2 cellular contexts compared by ENCODE assay signal in the genomic region with DNA sequence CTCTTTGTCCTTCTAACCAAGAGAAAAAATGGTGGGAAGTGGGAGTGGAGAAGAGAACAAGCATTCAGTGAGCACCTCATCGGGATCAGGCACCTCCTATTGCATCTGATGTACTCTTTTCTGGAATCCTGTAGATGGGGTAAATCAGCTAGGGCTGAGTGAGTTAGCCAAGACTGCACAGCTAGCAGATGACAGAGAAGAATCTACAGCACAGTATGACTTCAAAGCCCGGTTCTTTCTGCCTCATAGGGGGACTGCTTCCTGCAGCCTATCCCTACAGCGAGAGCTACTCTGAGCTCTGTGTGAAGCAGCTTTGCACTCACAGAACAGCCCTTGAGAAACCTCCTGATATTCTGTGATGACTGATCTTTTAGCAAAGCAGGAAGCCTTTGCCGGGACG.
TF ChIP-seq lines count a peak whose summit lies in the region.

No MANE protein-coding gene starts in this region.

TF ChIP-seq in H1, 55 proteins besides CTCF, POLR2A, EP300 and RAD21:
- TF ChIP-seq GTF2F1 (IDR thresholded peaks at IDR 0.05; ENCODE audit: borderline replicate concordance, low read depth, low read length) = no peak
- no peak for TF ChIP-seq FOSL1 (IDR thresholded peaks at IDR 0.05; ENCODE audit: insufficient read depth, low read depth, low read length)
- no peak for TF ChIP-seq CREB1 (IDR thresholded peaks at IDR 0.05)
- no peak for TF ChIP-seq KDM5A (IDR thresholded peaks at IDR 0.05; ENCODE audit: low read length)
- no peak for TF ChIP-seq YY1 (IDR thresholded peaks at IDR 0.05; ENCODE audit: low read depth, low read length)
- no peak for TF ChIP-seq SIRT6 (IDR thresholded peaks at IDR 0.05; ENCODE audit: low read length)
- TF ChIP-seq CEBPB (IDR thresholded peaks at IDR 0.05; ENCODE audit: low read depth, low read length) = no peak
- TF ChIP-seq RNF2 (IDR thresholded peaks at IDR 0.05; ENCODE audit: borderline replicate concordance, low read depth, low read length, missing control alignments, poor library complexity, severe bottlenecking) = no peak
- TF ChIP-seq POU5F1 (IDR thresholded peaks at IDR 0.05; ENCODE audit: low read depth, low read length) = no peak
- no peak for TF ChIP-seq EGR1 (IDR thresholded peaks at IDR 0.05; ENCODE audit: borderline replicate concordance, low read depth, low read length)
- no peak for TF ChIP-seq SP2 (IDR thresholded peaks at IDR 0.05; ENCODE audit: low read length)
- TF ChIP-seq CHD1 (IDR thresholded peaks at IDR 0.05; ENCODE audit: low read depth, low read length) = no peak
- TF ChIP-seq SUZ12 (IDR thresholded peaks at IDR 0.05; ENCODE audit: low read length) = no peak
- TF ChIP-seq HDAC2 (IDR thresholded peaks at IDR 0.05; ENCODE audit: borderline replicate concordance in 1 of 2, low read depth in 2 of 2, low read length in 2 of 2) = no peak
- TF ChIP-seq CHD2 (IDR thresholded peaks at IDR 0.05; ENCODE audit: low read length) = no peak
- TF ChIP-seq CBX5 (IDR thresholded peaks at IDR 0.05; ENCODE audit: low read depth, low read length) = no peak
- no peak for TF ChIP-seq KDM1A (IDR thresholded peaks at IDR 0.05; ENCODE audit: borderline replicate concordance, low read length)
- TF ChIP-seq GABPA (IDR thresholded peaks at IDR 0.05; ENCODE audit: borderline replicate concordance, insufficient read depth, low read length) = no peak

TF ChIP-seq in neural cell, 6 proteins besides CTCF, POLR2A, EP300 and RAD21:
- TF ChIP-seq MXI1 (conservative IDR thresholded peaks at IDR 0.05; ENCODE audit: poor library complexity, severe bottlenecking) (no peak), SMC3 (conservative IDR thresholded peaks at IDR 0.05; ENCODE audit: poor library complexity) (peak; percentile 51)
